1 cellular context compared by ENCODE assay signal in genomic region chr17:44006581-44007345, GRCh38.
A peak's percentile ranks its signal among the peaks of the same experiment; 100 is the strongest.
TF ChIP-seq lines count a peak whose summit lies in the region.

No MANE protein-coding gene starts in this region.

TF ChIP-seq in HEK293, 187 proteins besides CTCF, POLR2A, EP300 and RAD21 (continued from another document and continues in another):
- TF ChIP-seq PRDM2 (tag by site-specific recombination; IDR thresholded peaks at IDR 0.05; ENCODE audit: borderline replicate concordance) (no peak), KLF8 (tag by site-specific recombination; IDR thresholded peaks at IDR 0.05) (peak; percentile 92), ZNF449 (tag by site-specific recombination; IDR thresholded peaks at IDR 0.05) (no peak), ZFHX2 (tag by site-specific recombination; conservative IDR thresholded peaks at IDR 0.05) (peak; percentile 84), SP7 (tag by site-specific recombination; IDR thresholded peaks at IDR 0.05) (peak; percentile 63; the same call in 1 of the 2 replicates), ZNF398 (tag by site-specific recombination; IDR thresholded peaks at IDR 0.05) (peak; percentile 55; the same call in 1 of the 2 replicates), ZNF223 (tag by site-specific recombination; IDR thresholded peaks at IDR 0.05) (0 out of 2 replicates have a peak, but pooled peaks have one; percentile 28), ZNF530 (tag by site-specific recombination; IDR thresholded peaks at IDR 0.05; ENCODE audit: low read depth) (no peak), ZNF654 (tag by site-specific recombination; IDR thresholded peaks at IDR 0.05; ENCODE audit: low read depth) (peak; percentile 28; the same call in 1 of the 2 replicates), EGR2 (tag by site-specific recombination; IDR thresholded peaks at IDR 0.05; ENCODE audit: low read depth) (peak; percentile 89), ZNF692 (tag by site-specific recombination; IDR thresholded peaks at IDR 0.05) (no peak), PRDM6 (tag by site-specific recombination; IDR thresholded peaks at IDR 0.05) (no peak), YY2 (tag by site-specific recombination; IDR thresholded peaks at IDR 0.05) (no peak), OVOL3 (tag by site-specific recombination; IDR thresholded peaks at IDR 0.05) (no peak), INSM2 (tag by site-specific recombination; IDR thresholded peaks at IDR 0.05) (no peak), ZNF366 (tag by site-specific recombination; conservative IDR thresholded peaks at IDR 0.05) (no peak), ZSCAN30 (tag by site-specific recombination; IDR thresholded peaks at IDR 0.05) (0 out of 2 replicates have a peak, but pooled peaks have one; percentile 34), ZNF362 (tag by site-specific recombination; IDR thresholded peaks at IDR 0.05) (no peak), GLIS1 (tag by site-specific recombination; IDR thresholded peaks at IDR 0.05) (peak; percentile 77), ZNF777 (tag by site-specific recombination; IDR thresholded peaks at IDR 0.05; ENCODE audit: borderline replicate concordance) (no peak; the same call in 1 of the 2 replicates), SETDB1 (IDR thresholded peaks at IDR 0.05; ENCODE audit: insufficient read length, low read length) (no peak), HOXA7 (CRISPR knock-in tag; IDR thresholded peaks at IDR 0.05; ENCODE audit: borderline replicate concordance) (no peak), ZNF610 (tag by site-specific recombination; IDR thresholded peaks at IDR 0.05; ENCODE audit: borderline replicate concordance) (no peak), ZNF404 (tag by site-specific recombination; IDR thresholded peaks at IDR 0.05) (no peak), GLIS2 (tag by site-specific recombination; IDR thresholded peaks at IDR 0.05) (peak; percentile 58), ZNF239 (tag by site-specific recombination; IDR thresholded peaks at IDR 0.05) (no peak), ZBTB20 (tag by site-specific recombination; IDR thresholded peaks at IDR 0.05) (no peak), ZNF513 (tag by site-specific recombination; IDR thresholded peaks at IDR 0.05) (no peak), ZBTB11 (tag by site-specific recombination; conservative IDR thresholded peaks at IDR 0.05; ENCODE audit: low read depth) (peak; percentile 42; the same call in 1 of the 2 replicates), KLF10 (tag by site-specific recombination; IDR thresholded peaks at IDR 0.05) (peak; percentile 49; the same call in 1 of the 2 replicates), ZBTB26 (tag by site-specific recombination; optimal IDR thresholded peaks at IDR 0.05) (peak; percentile 26), KLF16 (tag by site-specific recombination; IDR thresholded peaks at IDR 0.05) (peak; percentile 77; the same call in 1 of the 2 replicates), KLF1 (tag by site-specific recombination; IDR thresholded peaks at IDR 0.05) (peak; percentile 77)
